ENCODE assay signal across 1 cellular context in genomic region chr22:37396488-37397084, GRCh38.
TF ChIP-seq lines count a peak whose summit lies in the region.

No MANE protein-coding gene starts in this region.

TF ChIP-seq in HepG2, 621 proteins besides CTCF, POLR2A, EP300 and RAD21 (continued from another document):
- TF ChIP-seq E2F1 (CRISPR knock-in tag; IDR thresholded peaks at IDR 0.05) (no peak), KLF15 (CRISPR knock-in tag; IDR thresholded peaks at IDR 0.05; ENCODE audit: borderline replicate concordance) (no peak), ATRX (CRISPR knock-in tag; IDR thresholded peaks at IDR 0.05; ENCODE audit: borderline replicate concordance) (no peak), RBAK (CRISPR knock-in tag; IDR thresholded peaks at IDR 0.05) (no peak), AGO2 (optimal IDR thresholded peaks at IDR 0.05; ENCODE audit: low read depth, low read length) (no peak), ZNF274 (CRISPR knock-in tag; IDR thresholded peaks at IDR 0.05) (no peak), PHB2 (IDR thresholded peaks at IDR 0.05; ENCODE audit: partially characterized antibody) (no peak), NFIB (CRISPR knock-in tag; IDR thresholded peaks at IDR 0.05; ENCODE audit: borderline replicate concordance) (no peak), ZNF484 (CRISPR knock-in tag; IDR thresholded peaks at IDR 0.05; ENCODE audit: borderline replicate concordance, low read depth) (no peak), ATF7 (IDR thresholded peaks at IDR 0.05) (no peak), ATF7 (CRISPR knock-in tag; IDR thresholded peaks at IDR 0.05) (no peak), ZNF709 (CRISPR knock-in tag; IDR thresholded peaks at IDR 0.05) (no peak), GMEB1 (CRISPR knock-in tag; IDR thresholded peaks at IDR 0.05; ENCODE audit: borderline replicate concordance) (no peak)
- TF ChIP-seq, protein P1, sequence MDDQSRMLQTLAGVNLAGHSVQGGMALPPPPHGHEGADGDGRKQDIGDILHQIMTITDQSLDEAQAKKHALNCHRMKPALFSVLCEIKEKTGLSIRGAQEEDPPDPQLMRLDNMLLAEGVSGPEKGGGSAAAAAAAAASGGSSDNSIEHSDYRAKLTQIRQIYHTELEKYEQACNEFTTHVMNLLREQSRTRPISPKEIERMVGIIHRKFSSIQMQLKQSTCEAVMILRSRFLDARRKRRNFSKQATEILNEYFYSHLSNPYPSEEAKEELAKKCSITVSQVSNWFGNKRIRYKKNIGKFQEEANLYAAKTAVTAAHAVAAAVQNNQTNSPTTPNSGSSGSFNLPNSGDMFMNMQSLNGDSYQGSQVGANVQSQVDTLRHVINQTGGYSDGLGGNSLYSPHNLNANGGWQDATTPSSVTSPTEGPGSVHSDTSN (CRISPR knock-in tag; IDR thresholded peaks at IDR 0.05; ENCODE audit: borderline replicate concordance), result no peak
